29 cellular contexts compared by ENCODE assay signal in the genomic region with DNA sequence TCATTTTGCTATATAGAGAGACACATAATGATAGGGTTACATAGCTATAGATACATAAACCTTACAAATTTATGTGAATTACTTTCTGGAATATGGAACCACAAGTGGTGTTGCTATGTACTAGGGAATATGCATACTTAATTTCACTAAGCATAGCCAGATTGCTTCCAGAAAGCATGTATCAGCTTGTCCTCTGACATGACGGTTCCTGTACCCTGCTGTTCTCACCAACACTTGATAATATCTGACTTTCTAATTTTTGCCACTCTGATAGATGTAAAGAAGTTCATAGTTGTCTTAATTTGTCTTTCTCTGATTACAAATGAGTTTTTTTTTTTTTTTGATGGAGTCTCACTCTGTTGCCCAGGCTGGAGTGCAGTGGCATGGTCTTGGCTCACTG.
"Had no signal": no experiment of that assay in that cellular context is flagged by ENCODE, and none has a peak within 500 bp of the region (broad histone marks: within the 10 kb centered on the region; RNA-seq: fewer than 3 reads in every experiment).

No MANE protein-coding gene starts in this region.

- H3K4me1 ChIP-seq: parathyroid adenoma, psoas muscle, right lobe of liver, sigmoid colon, suprapubic skin, testis, tibial artery, transverse colon, upper lobe of right lung, uterus had no signal

- H3K4me1 Mint-ChIP-seq: nephron; stimulated activated effector memory CD8-positive, alpha-beta T cell treated with anti-CD3 and anti-CD28 coated beads, Interleukin-12 subunit alpha, Interleukin-12 subunit beta, amount 100 ng/mL, for 72 hours; stimulated activated naive CD8-positive, alpha-beta T cell treated with anti-CD3 and anti-CD28 coated beads, Interleukin-15, amount 100 ng/mL, for 72 hours had no signal

- H3K27ac Mint-ChIP-seq: natural killer cell; nephron; neural progenitor cell; progenitor cell of endocrine pancreas; stimulated activated effector memory CD8-positive, alpha-beta T cell treated with anti-CD3 and anti-CD28 coated beads, Interleukin-12 subunit alpha, Interleukin-12 subunit beta, amount 100 ng/mL, for 72 hours; stimulated activated naive CD8-positive, alpha-beta T cell treated with anti-CD3 and anti-CD28 coated beads, Interleukin-15, amount 100 ng/mL, for 72 hours; type B pancreatic cell had no signal

- H3K9me3 Mint-ChIP-seq: natural killer cell; stimulated activated effector memory CD8-positive, alpha-beta T cell treated with anti-CD3 and anti-CD28 coated beads, Interleukin-12 subunit alpha, Interleukin-12 subunit beta, amount 100 ng/mL, for 72 hours; stimulated activated naive CD8-positive, alpha-beta T cell treated with anti-CD3 and anti-CD28 coated beads, Interleukin-15, amount 100 ng/mL, for 72 hours had no signal

- DNase-seq: natural killer cell; occipital lobe; ovary; posterior cingulate gyrus; psoas muscle; right cardiac atrium; right lobe of liver; sigmoid colon; small intestine; stimulated activated CD4-positive, alpha-beta T cell treated with anti-CD3 and anti-CD28 coated beads, Interleukin-15, amount 100 ng/mL, for 24 hours; stimulated activated CD4-positive, alpha-beta T cell treated with anti-CD3 and anti-CD28 coated beads, Interleukin-2, amount 100 ng/mL, for 24 hours; stimulated activated CD4-positive, alpha-beta T cell treated with anti-CD3 and anti-CD28 coated beads, Interleukin-2, amount 100 ng/mL, for 48 hours; stimulated activated CD4-positive, alpha-beta T cell treated with anti-CD3 and anti-CD28 coated beads, Interleukin-4, amount 100 ng/mL, for 24 hours; stimulated activated naive CD4-positive, alpha-beta T cell; stimulated activated naive CD8-positive, alpha-beta T cell treated with anti-CD3 and anti-CD28 coated beads, Interleukin-15, amount 100 ng/mL, for 72 hours; stimulated activated naive CD8-positive, alpha-beta T cell treated with anti-CD3 and anti-CD28 coated beads, Interleukin-15, Interleukin-2, amounts not matched to agents 100 U/mL and 50 U/mL, for 24 hours; substantia nigra; testis; tibial artery; transverse colon; upper lobe of right lung; uterus had no signal

- H3K4me3 ChIP-seq: neural progenitor cell, ovary, psoas muscle, right lobe of liver, sigmoid colon, suprapubic skin, testis, tibial artery, transverse colon, upper lobe of right lung, uterus had no signal

- H3K4me3 Mint-ChIP-seq: natural killer cell; nephron; neural progenitor cell; stimulated activated effector memory CD8-positive, alpha-beta T cell treated with anti-CD3 and anti-CD28 coated beads, Interleukin-12 subunit alpha, Interleukin-12 subunit beta, amount 100 ng/mL, for 72 hours; stimulated activated naive CD8-positive, alpha-beta T cell treated with anti-CD3 and anti-CD28 coated beads, Interleukin-15, amount 100 ng/mL, for 72 hours; type B pancreatic cell had no signal

- H3K27me3 Mint-ChIP-seq: progenitor cell of endocrine pancreas, type B pancreatic cell had no signal

- H3K36me3 Mint-ChIP-seq: natural killer cell; stimulated activated effector memory CD8-positive, alpha-beta T cell treated with anti-CD3 and anti-CD28 coated beads, Interleukin-12 subunit alpha, Interleukin-12 subunit beta, amount 100 ng/mL, for 72 hours had no signal

- H3K27ac ChIP-seq: neural progenitor cell, ovary, parathyroid adenoma, psoas muscle, right lobe of liver, sigmoid colon, suprapubic skin, testis, tibial artery, transverse colon, upper lobe of right lung, uterus had no signal

- H3K27me3 ChIP-seq: ovary, right lobe of liver, sigmoid colon, suprapubic skin, testis, tibial artery, transverse colon, upper lobe of right lung, uterus had no signal

- H3K36me3 ChIP-seq: neural progenitor cell, ovary, right lobe of liver, sigmoid colon, suprapubic skin, tibial artery, transverse colon, upper lobe of right lung, uterus had no signal

- H3K9ac ChIP-seq: neural progenitor cell, parathyroid adenoma had no signal

- H3K9me3 ChIP-seq: ovary, right lobe of liver, sigmoid colon, suprapubic skin, testis, tibial artery, upper lobe of right lung, uterus had no signal
